1 cellular context compared by ENCODE assay signal in the genomic region with DNA sequence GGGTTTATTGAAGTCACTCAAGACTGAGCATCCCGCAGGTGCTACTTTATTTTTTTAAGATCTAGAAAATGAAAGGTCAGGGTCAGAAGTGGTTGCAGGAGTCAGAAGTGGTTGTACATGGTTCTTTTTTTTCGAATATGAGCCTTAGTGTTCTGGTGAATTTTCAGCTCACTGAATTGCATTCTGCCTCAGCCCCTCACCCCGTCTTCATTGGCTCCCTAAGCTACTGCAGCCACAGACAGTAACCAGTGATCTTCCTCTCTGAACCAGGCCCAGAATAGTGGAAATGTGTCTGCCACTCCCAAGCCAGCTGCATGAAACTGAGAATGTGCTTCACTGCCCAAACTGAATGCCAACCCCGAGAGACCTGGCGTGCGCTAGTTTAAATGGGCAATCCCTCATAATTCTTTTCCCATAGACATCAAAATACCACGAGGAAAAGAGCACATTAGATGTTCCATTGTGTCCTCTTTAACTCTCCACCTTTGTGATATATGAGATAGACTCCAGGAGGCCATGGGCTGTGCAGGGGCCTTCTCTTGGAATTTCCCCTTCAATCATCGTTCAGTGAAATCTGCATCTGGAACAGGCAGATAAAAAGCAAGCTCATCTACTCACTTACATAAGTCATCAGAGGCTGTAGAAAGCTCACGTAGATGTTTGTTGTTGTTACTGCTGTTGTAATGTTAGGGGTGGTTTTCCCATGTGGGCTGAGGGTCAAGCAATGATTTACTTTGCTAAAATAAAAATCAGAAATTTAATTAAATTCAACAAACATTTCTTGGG.
TF ChIP-seq lines count a peak whose summit lies in the region.

No MANE protein-coding gene starts in this region.

TF ChIP-seq in Ishikawa, 13 proteins besides CTCF, POLR2A, EP300 and RAD21 (continued from another document):
- TF ChIP-seq YY1 (IDR thresholded peaks at IDR 0.05; ENCODE audit: low read depth) = no peak
- TF ChIP-seq, protein P1, sequence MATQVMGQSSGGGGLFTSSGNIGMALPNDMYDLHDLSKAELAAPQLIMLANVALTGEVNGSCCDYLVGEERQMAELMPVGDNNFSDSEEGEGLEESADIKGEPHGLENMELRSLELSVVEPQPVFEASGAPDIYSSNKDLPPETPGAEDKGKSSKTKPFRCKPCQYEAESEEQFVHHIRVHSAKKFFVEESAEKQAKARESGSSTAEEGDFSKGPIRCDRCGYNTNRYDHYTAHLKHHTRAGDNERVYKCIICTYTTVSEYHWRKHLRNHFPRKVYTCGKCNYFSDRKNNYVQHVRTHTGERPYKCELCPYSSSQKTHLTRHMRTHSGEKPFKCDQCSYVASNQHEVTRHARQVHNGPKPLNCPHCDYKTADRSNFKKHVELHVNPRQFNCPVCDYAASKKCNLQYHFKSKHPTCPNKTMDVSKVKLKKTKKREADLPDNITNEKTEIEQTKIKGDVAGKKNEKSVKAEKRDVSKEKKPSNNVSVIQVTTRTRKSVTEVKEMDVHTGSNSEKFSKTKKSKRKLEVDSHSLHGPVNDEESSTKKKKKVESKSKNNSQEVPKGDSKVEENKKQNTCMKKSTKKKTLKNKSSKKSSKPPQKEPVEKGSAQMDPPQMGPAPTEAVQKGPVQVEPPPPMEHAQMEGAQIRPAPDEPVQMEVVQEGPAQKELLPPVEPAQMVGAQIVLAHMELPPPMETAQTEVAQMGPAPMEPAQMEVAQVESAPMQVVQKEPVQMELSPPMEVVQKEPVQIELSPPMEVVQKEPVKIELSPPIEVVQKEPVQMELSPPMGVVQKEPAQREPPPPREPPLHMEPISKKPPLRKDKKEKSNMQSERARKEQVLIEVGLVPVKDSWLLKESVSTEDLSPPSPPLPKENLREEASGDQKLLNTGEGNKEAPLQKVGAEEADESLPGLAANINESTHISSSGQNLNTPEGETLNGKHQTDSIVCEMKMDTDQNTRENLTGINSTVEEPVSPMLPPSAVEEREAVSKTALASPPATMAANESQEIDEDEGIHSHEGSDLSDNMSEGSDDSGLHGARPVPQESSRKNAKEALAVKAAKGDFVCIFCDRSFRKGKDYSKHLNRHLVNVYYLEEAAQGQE (IDR thresholded peaks at IDR 0.05; ENCODE audit: low read depth) = no peak
- TF ChIP-seq, protein P2, sequence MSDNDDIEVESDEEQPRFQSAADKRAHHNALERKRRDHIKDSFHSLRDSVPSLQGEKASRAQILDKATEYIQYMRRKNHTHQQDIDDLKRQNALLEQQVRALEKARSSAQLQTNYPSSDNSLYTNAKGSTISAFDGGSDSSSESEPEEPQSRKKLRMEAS (IDR thresholded peaks at IDR 0.05) = peak; percentile 23; the same call in 1 of the 2 replicates
- TF ChIP-seq EGR1 (IDR thresholded peaks at IDR 0.05) = no peak
- TF ChIP-seq CEBPB (IDR thresholded peaks at IDR 0.05) = no peak
